9 cellular contexts compared by ENCODE assay signal in the genomic region with DNA sequence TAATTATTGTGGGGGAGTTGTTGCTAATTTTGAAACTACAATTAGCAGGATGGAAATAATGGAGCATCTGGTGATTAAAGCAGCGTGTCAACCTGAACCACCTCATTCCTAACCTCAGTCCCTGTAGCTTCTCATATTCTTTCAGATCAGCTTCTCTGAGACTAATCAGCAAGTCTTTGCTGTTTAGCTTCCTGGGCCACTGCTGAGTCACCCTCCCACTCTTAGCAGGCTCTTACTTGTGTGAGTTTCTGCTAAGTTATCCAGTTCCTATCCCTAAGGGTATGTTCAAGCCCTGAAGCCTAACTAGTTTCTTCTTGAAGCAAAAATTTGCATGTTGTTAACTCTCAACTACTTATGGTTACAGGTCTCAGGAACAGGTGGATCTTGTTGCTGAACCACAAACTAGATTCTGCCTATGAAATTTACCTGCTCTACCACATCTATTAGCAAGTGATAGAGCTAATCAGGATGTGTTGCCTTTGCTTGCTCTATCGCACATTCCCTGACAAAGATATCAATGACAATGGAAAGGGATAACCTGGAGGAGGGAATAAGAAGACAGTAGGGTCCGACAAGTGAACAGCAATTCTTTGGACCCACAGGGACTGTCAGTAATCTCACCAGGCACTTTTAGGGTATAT.
DNase-seq lines count a peak whose midpoint lies in the region; ATAC-seq lines count a peak whose summit lies in the region.
"Had no signal": no experiment of that assay in that cellular context is flagged by ENCODE, and none has a peak within 500 bp of the region (broad histone marks: within the 10 kb centered on the region; RNA-seq: fewer than 3 reads in every experiment).

No MANE protein-coding gene starts in this region.

- H3K27me3 Mint-ChIP-seq in activated CD4-positive, alpha-beta memory T cell treated with anti-CD3 and anti-CD28 coated beads for 36 hours: no peaks in the 10 kb centered on the region
- no peaks in the 10 kb centered on the region for H3K27me3 Mint-ChIP-seq in activated CD4-positive, alpha-beta memory T cell treated with anti-CD3 and anti-CD28 coated beads, Interleukin-2, amount 10 ng/mL, durations not matched to agents 7 days and 5 days
- no peaks in the 10 kb centered on the region for H3K27me3 Mint-ChIP-seq in activated T-cell treated with anti-CD3 and anti-CD28 coated beads, Interleukin-2, amount 50 U/mL, for 4 hours (ENCODE audit: low read depth)
- H3K27me3 Mint-ChIP-seq in effector memory CD8-positive, alpha-beta T cell: peaks cover 0 to 5% of the 10 kb centered on the region in 2 donors
- H3K27me3 Mint-ChIP-seq: activated naive CD8-positive, alpha-beta T cell treated with anti-CD3 and anti-CD28 coated beads, Interleukin-2, amount 10 ng/mL, durations not matched to agents 7 days and 5 days had no signal

- POLR2A ChIA-PET in activated CD4-positive, alpha-beta memory T cell treated with anti-CD3 and anti-CD28 coated beads for 36 hours (lab: Charles Lee): no interaction called here
- POLR2A ChIA-PET in activated CD4-positive, alpha-beta memory T cell treated with anti-CD3 and anti-CD28 coated beads, Interleukin-2, amount 10 ng/mL, durations not matched to agents 7 days and 5 days (lab: Charles Lee): no interaction called here

- intact Hi-C loops in activated CD4-positive, alpha-beta memory T cell treated with anti-CD3 and anti-CD28 coated beads for 36 hours (cut with micrococcal nuclease): loop anchor here (1.0 to 5.0 kb wide), 4 partner anchors 131 to 312 kb away; no protein-coding TSS in a partner anchor

- DNase-seq in activated CD4-positive, alpha-beta memory T cell treated with anti-CD3 and anti-CD28 coated beads for 36 hours: peak; percentile 73
- DNase-seq in activated CD4-positive, alpha-beta memory T cell treated with anti-CD3 and anti-CD28 coated beads, Interleukin-2, amount 10 ng/mL, durations not matched to agents 7 days and 5 days: no peak
- DNase-seq in activated T-cell treated with anti-CD3 and anti-CD28 coated beads, Interleukin-2, amount 50 U/mL, for 4 hours: peak; percentile 10
- peak; percentile 23 for DNase-seq in iPS DF 19.7 (ENCODE audit: low read depth, low spot score)
- DNase-seq in stimulated activated CD8-positive, alpha-beta memory T cell treated with anti-CD3 and anti-CD28 coated beads, Interleukin-4, amount 100 ng/mL, for 24 hours (ENCODE audit: low read depth): peak; percentile 27
- no peak for DNase-seq in NOMO-1 treated with DMSO at 0.1 percent for 48 hours (lab: John Stamatoyannopoulos, UW; ENCODE audit: unreplicated experiment)
- DNase-seq in SHP77 (lab: John Stamatoyannopoulos, UW): no peak
- no peak for DNase-seq in effector memory CD8-positive, alpha-beta T cell
- DNase-seq: activated naive CD8-positive, alpha-beta T cell treated with anti-CD3 and anti-CD28 coated beads, Interleukin-2, amount 10 ng/mL, durations not matched to agents 7 days and 5 days had no signal

- no peaks in the 10 kb centered on the region for H3K9me3 Mint-ChIP-seq in activated CD4-positive, alpha-beta memory T cell treated with anti-CD3 and anti-CD28 coated beads for 36 hours
- no peaks in the 10 kb centered on the region for H3K9me3 Mint-ChIP-seq in activated CD4-positive, alpha-beta memory T cell treated with anti-CD3 and anti-CD28 coated beads, Interleukin-2, amount 10 ng/mL, durations not matched to agents 7 days and 5 days
- no peaks in the 10 kb centered on the region for H3K9me3 Mint-ChIP-seq in activated T-cell treated with anti-CD3 and anti-CD28 coated beads, Interleukin-2, amount 50 U/mL, for 4 hours
- no peaks in the 10 kb centered on the region for H3K9me3 Mint-ChIP-seq in effector memory CD8-positive, alpha-beta T cell
- H3K9me3 Mint-ChIP-seq: activated naive CD8-positive, alpha-beta T cell treated with anti-CD3 and anti-CD28 coated beads, Interleukin-2, amount 10 ng/mL, durations not matched to agents 7 days and 5 days had no signal

- peak; percentile 94 to 99 for ATAC-seq in activated T-cell treated with anti-CD3 and anti-CD28 coated beads, Interleukin-2, amount 50 U/mL, for 4 hours
- no peak for ATAC-seq in effector memory CD8-positive, alpha-beta T cell (replicated peaks)

- H3K36me3 Mint-ChIP-seq in activated CD4-positive, alpha-beta memory T cell treated with anti-CD3 and anti-CD28 coated beads for 36 hours: no peaks in the 10 kb centered on the region
- H3K36me3 Mint-ChIP-seq in activated CD4-positive, alpha-beta memory T cell treated with anti-CD3 and anti-CD28 coated beads, Interleukin-2, amount 10 ng/mL, durations not matched to agents 7 days and 5 days (ENCODE audit: low read depth): no peaks in the 10 kb centered on the region
- H3K36me3 Mint-ChIP-seq in activated T-cell treated with anti-CD3 and anti-CD28 coated beads, Interleukin-2, amount 50 U/mL, for 4 hours (ENCODE audit: insufficient read depth): no peaks in the 10 kb centered on the region
- no peaks in the 10 kb centered on the region for H3K36me3 Mint-ChIP-seq in effector memory CD8-positive, alpha-beta T cell (ENCODE audit: insufficient read depth)
- H3K36me3 Mint-ChIP-seq: activated naive CD8-positive, alpha-beta T cell treated with anti-CD3 and anti-CD28 coated beads, Interleukin-2, amount 10 ng/mL, durations not matched to agents 7 days and 5 days had no signal

- CTCF ChIA-PET in activated CD4-positive, alpha-beta memory T cell treated with anti-CD3 and anti-CD28 coated beads for 36 hours (lab: Charles Lee): interaction anchor here (1.0 kb wide), 1 partner anchor 327 kb away, joined by 4 read pairs; no protein-coding TSS in a partner anchor
- CTCF ChIA-PET in activated CD4-positive, alpha-beta memory T cell treated with anti-CD3 and anti-CD28 coated beads, Interleukin-2, amount 10 ng/mL, durations not matched to agents 7 days and 5 days (lab: Charles Lee): no interaction called here

- no peak overlapping the region for H3K27ac Mint-ChIP-seq in activated CD4-positive, alpha-beta memory T cell treated with anti-CD3 and anti-CD28 coated beads for 36 hours
- no peak overlapping the region for H3K27ac Mint-ChIP-seq in activated CD4-positive, alpha-beta memory T cell treated with anti-CD3 and anti-CD28 coated beads, Interleukin-2, amount 10 ng/mL, durations not matched to agents 7 days and 5 days
- no peak overlapping the region for H3K27ac Mint-ChIP-seq in effector memory CD8-positive, alpha-beta T cell
- H3K27ac Mint-ChIP-seq: activated naive CD8-positive, alpha-beta T cell treated with anti-CD3 and anti-CD28 coated beads, Interleukin-2, amount 10 ng/mL, durations not matched to agents 7 days and 5 days had no signal

- H3K4me3 Mint-ChIP-seq in activated CD4-positive, alpha-beta memory T cell treated with anti-CD3 and anti-CD28 coated beads for 36 hours: no peak overlapping the region
- H3K4me3 Mint-ChIP-seq in activated CD4-positive, alpha-beta memory T cell treated with anti-CD3 and anti-CD28 coated beads, Interleukin-2, amount 10 ng/mL, durations not matched to agents 7 days and 5 days: no peak overlapping the region
- H3K4me3 Mint-ChIP-seq in activated T-cell treated with anti-CD3 and anti-CD28 coated beads, Interleukin-2, amount 50 U/mL, for 4 hours: no peak overlapping the region
- H3K4me3 Mint-ChIP-seq in effector memory CD8-positive, alpha-beta T cell: no peak overlapping the region
- H3K4me3 Mint-ChIP-seq: activated naive CD8-positive, alpha-beta T cell treated with anti-CD3 and anti-CD28 coated beads, Interleukin-2, amount 10 ng/mL, durations not matched to agents 7 days and 5 days had no signal

- peaks cover 18% of the 10 kb centered on the region for H3K4me1 Mint-ChIP-seq in activated CD4-positive, alpha-beta memory T cell treated with anti-CD3 and anti-CD28 coated beads for 36 hours (ENCODE audit: low read depth)
- H3K4me1 Mint-ChIP-seq in activated CD4-positive, alpha-beta memory T cell treated with anti-CD3 and anti-CD28 coated beads, Interleukin-2, amount 10 ng/mL, durations not matched to agents 7 days and 5 days: no peaks in the 10 kb centered on the region
- H3K4me1 Mint-ChIP-seq in activated T-cell treated with anti-CD3 and anti-CD28 coated beads, Interleukin-2, amount 50 U/mL, for 4 hours (ENCODE audit: low read depth): peaks cover 21% of the 10 kb centered on the region
- H3K4me1 Mint-ChIP-seq in effector memory CD8-positive, alpha-beta T cell (ENCODE audit: low read depth in 2 of 2): no peaks in the 10 kb centered on the region
- H3K4me1 Mint-ChIP-seq: activated naive CD8-positive, alpha-beta T cell treated with anti-CD3 and anti-CD28 coated beads, Interleukin-2, amount 10 ng/mL, durations not matched to agents 7 days and 5 days had no signal

Comparison
In these comparisons a context has a peak if more than half of its experiments do, and no peak if none do; other contexts are left out.
1. DNase-seq: peak in activated CD4-positive, alpha-beta memory T cell treated with anti-CD3 and anti-CD28 coated beads for 36 hours (single experiment), activated T-cell treated with anti-CD3 and anti-CD28 coated beads, Interleukin-2, amount 50 U/mL, for 4 hours (single experiment), iPS DF 19.7 (single experiment) and stimulated activated CD8-positive, alpha-beta memory T cell treated with anti-CD3 and anti-CD28 coated beads, Interleukin-4, amount 100 ng/mL, for 24 hours (single experiment); none in activated CD4-positive, alpha-beta memory T cell treated with anti-CD3 and anti-CD28 coated beads, Interleukin-2, amount 10 ng/mL, durations not matched to agents 7 days and 5 days (single experiment), NOMO-1 treated with DMSO at 0.1 percent for 48 hours (single experiment), SHP77 (0 of 2) and effector memory CD8-positive, alpha-beta T cell (0 of 3).